Comparison of ENCODE assay signal across 8 cellular contexts in the genomic region with DNA sequence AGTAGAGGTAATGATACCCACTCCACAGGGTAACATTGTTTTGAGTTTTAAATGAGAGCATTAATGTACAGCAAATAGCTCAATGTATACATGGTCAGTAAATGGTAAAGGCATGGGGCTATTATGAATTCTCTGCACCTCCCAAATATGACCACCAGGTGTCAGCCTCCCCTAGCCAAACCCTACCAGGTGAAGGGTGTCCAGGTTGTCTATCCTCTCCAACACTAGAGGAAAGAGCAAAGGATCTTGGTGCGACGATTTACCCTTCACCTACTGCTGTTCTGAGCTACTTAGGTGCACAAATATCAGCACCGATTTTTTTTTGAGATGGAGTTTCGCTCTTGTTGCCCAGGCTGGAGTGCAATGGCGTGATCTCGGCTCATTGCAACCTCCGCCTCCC. TPM values are rescaled to one million over a fixed set of nuclear protein-coding genes. Genes with fewer than 3 reads are reported as not detected.
DNase-seq lines count a peak whose midpoint lies in the region; ATAC-seq and TF ChIP-seq lines count a peak whose summit lies in the region.

No MANE protein-coding gene starts in this region.

- no peaks in the 10 kb centered on the region for H3K9me1 ChIP-seq in IMR-90 (ENCODE audit: insufficient read depth, low read length)

- POLR2A ChIA-PET in IMR-90 (lab: Charles Lee; ENCODE audit: unreplicated experiment): no interaction called here

- H2AK5ac ChIP-seq in IMR-90 (ENCODE audit: low read depth, low read length): no peak overlapping the region

- no peak overlapping the region for H2BK5ac ChIP-seq in IMR-90 (ENCODE audit: low read depth, low read length, poor library complexity, severe bottlenecking)

- H2BK20ac ChIP-seq in IMR-90 (ENCODE audit: low read depth, low read length): no peak overlapping the region

- H3K9ac ChIP-seq in IMR-90 (ENCODE audit: low read depth, low read length) (no peak overlapping the region), OCI-LY3 (ENCODE audit: low read length) (no peak overlapping the region)

- H3K4me2 ChIP-seq in IMR-90 (ENCODE audit: low read depth, low read length): no peak overlapping the region
- peak overlapping the region; percentile 54 for H3K4me2 ChIP-seq in OCI-LY3 (ENCODE audit: low read length)

- peak; percentile 85 for TF ChIP-seq RAD21 in IMR-90 (IDR thresholded peaks at IDR 0.05; ENCODE audit: low read length)

- WGBS in IMR-90 (ENCODE audit: extremely low coverage in 2 of 2, insufficient read length in 1 of 2), 2 experiments: no CpG with 5 or more reads among the region's 7 CpGs

- H3K79me1 ChIP-seq in IMR-90 (ENCODE audit: low read depth in 1 of 2, low read length in 2 of 2): no peaks in the 10 kb centered on the region

- TF ChIP-seq POLR2A in IMR-90 (IDR thresholded peaks at IDR 0.05; ENCODE audit: low read depth, low read length): no peak

- dilution Hi-C loops in IMR-90 (cut with HindIII; ENCODE audit: low sequenced_read_pairs, unreplicated experiment): no loop called here

- BruUV-seq in IMR-90 (replicated peaks; lab: Mats Ljungman, UMichigan): no TSS peak

- no peak overlapping the region for H4K8ac ChIP-seq in IMR-90 (ENCODE audit: low read depth in 2 of 2, low read length in 2 of 2)

- no peaks in the 10 kb centered on the region for H3K27me3 ChIP-seq in IMR-90 (ENCODE audit: control insufficient read depth, insufficient read depth, low read length)
- H3K27me3 ChIP-seq in OCI-LY3 (ENCODE audit: low read depth, low read length): peaks cover 16% of the 10 kb centered on the region

- ATAC-seq in GM21529 (IDR thresholded peaks at IDR 0.05; ENCODE audit: unreplicated experiment) (peak; percentile 83), IMR-90 (ENCODE audit: low read depth) (peak; percentile 89)

- no peaks in the 10 kb centered on the region for H3K36me3 ChIP-seq in IMR-90 (ENCODE audit: control insufficient read depth, insufficient read depth, low read length)
- H3K36me3 ChIP-seq in OCI-LY3 (replicated peaks; ENCODE audit: low read depth, low read length): no peaks in the 10 kb centered on the region

- H4K5ac ChIP-seq in IMR-90 (ENCODE audit: low read depth, low read length): no peak overlapping the region

- H3K27ac ChIP-seq in IMR-90 (ENCODE audit: insufficient read depth, low read length) (no peak overlapping the region), OCI-LY3 (ENCODE audit: low read length) (no peak overlapping the region)

- H2BK15ac ChIP-seq in IMR-90 (ENCODE audit: low read depth, low read length): no peak overlapping the region

- DNase-seq in DMS79 (lab: John Stamatoyannopoulos, UW) (peak; percentile 14), IMR-90 (peak; percentile 39), fibroblast of pulmonary artery (ENCODE audit: low read depth) (peak; percentile 58), nucleus accumbens (lab: John Stamatoyannopoulos, UW) (peak in 34 of 56 donors; percentile 0 to 48 (median 6)), ureter (ENCODE audit: low spot score) (peak; percentile 66)
- DNase-seq in activated T-cell treated with anti-CD3 and anti-CD28 coated beads, Interleukin-2, amount 50 U/mL, for 1 hour: peak; percentile 51

- no peak overlapping the region for H4K91ac ChIP-seq in IMR-90 (ENCODE audit: insufficient read depth, low read depth, low read length)

- peak; percentile 68 for TF ChIP-seq CTCF in IMR-90 (conservative IDR thresholded peaks at IDR 0.05; ENCODE audit: low read depth, low read length)
- TF ChIP-seq CTCF in OCI-LY3 (IDR thresholded peaks at IDR 0.05; ENCODE audit: low read depth, low read length): peak; percentile 71
- TF ChIP-seq CTCF in fibroblast of pulmonary artery (IDR thresholded peaks at IDR 0.05; ENCODE audit: low read length, missing control alignments): peak; percentile 69

- H3K18ac ChIP-seq in IMR-90 (ENCODE audit: low read depth, low read length): no peak overlapping the region

- H3K14ac ChIP-seq in IMR-90 (replicated peaks; ENCODE audit: low read depth, low read length): no peak overlapping the region

- H3K79me2 ChIP-seq in OCI-LY3 (ENCODE audit: low read length): no peaks in the 10 kb centered on the region

- H3K56ac ChIP-seq in IMR-90 (ENCODE audit: extremely low read depth, insufficient read depth, low read length): no peak overlapping the region

- H3K9me3 ChIP-seq in IMR-90 (ENCODE audit: control insufficient read depth, insufficient read depth, low read length) (no peaks in the 10 kb centered on the region), OCI-LY3 (ENCODE audit: insufficient read depth, low read length) (no peaks in the 10 kb centered on the region)

- H2AFZ ChIP-seq in IMR-90 (replicated peaks; ENCODE audit: low read length, poor library complexity) (no peak overlapping the region), OCI-LY3 (ENCODE audit: low read depth, low read length) (no peak overlapping the region)

- CTCF ChIA-PET in IMR-90 (lab: Yijun Ruan, JAX): interaction anchor here (0.6 to 1.6 kb wide), 9 partner anchors 9 to 531 kb away, joined by 3 to 6 read pairs (median 4); no protein-coding TSS in a partner anchor

- no peak overlapping the region for H3K4me3 ChIP-seq in IMR-90 (ENCODE audit: insufficient read depth, low read depth, low read length)
- H3K4me3 ChIP-seq in OCI-LY3 (ENCODE audit: low read length): no peak overlapping the region
- no peak overlapping the region for H3K4me3 ChIP-seq in fibroblast of pulmonary artery (replicated peaks; ENCODE audit: low read depth, low read length)

- H3K23ac ChIP-seq in IMR-90 (ENCODE audit: low read depth, low read length): no peak overlapping the region

- intact Hi-C loops in IMR-90 (cut with micrococcal nuclease): loop anchor here (1.0 to 2.0 kb wide), 3 partner anchors 45 to 185 kb away; no protein-coding TSS in a partner anchor

- in situ Hi-C loops in IMR-90 (cut with MboI; ENCODE audit: low sequenced_read_pairs): no loop called here

- H2BK120ac ChIP-seq in IMR-90 (ENCODE audit: low read depth, low read length): no peak overlapping the region

- no peak overlapping the region for H3K4ac ChIP-seq in IMR-90 (ENCODE audit: low read depth, low read length)

- H3K4me1 ChIP-seq in IMR-90 (ENCODE audit: control insufficient read depth, insufficient read depth, low read length) (no peaks in the 10 kb centered on the region), OCI-LY3 (ENCODE audit: low read length) (peaks cover 7% of the 10 kb centered on the region)

- no peak overlapping the region for H2AK9ac ChIP-seq in IMR-90 (replicated peaks; ENCODE audit: low read depth, low read length, poor library complexity)

- H4K20me1 ChIP-seq in IMR-90 (ENCODE audit: insufficient read depth, low read length) (no peaks in the 10 kb centered on the region), OCI-LY3 (ENCODE audit: insufficient read depth, low read length) (no peaks in the 10 kb centered on the region)

TF ChIP-seq in IMR-90, 13 proteins besides CTCF, POLR2A, EP300 and RAD21:
- TF ChIP-seq, protein P1, sequence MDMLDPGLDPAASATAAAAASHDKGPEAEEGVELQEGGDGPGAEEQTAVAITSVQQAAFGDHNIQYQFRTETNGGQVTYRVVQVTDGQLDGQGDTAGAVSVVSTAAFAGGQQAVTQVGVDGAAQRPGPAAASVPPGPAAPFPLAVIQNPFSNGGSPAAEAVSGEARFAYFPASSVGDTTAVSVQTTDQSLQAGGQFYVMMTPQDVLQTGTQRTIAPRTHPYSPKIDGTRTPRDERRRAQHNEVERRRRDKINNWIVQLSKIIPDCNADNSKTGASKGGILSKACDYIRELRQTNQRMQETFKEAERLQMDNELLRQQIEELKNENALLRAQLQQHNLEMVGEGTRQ (IDR thresholded peaks at IDR 0.05; ENCODE audit: low read depth, low read length): no peak
- TF ChIP-seq SMC3 (IDR thresholded peaks at IDR 0.05; ENCODE audit: low read depth, low read length): peak; percentile 61

RNA-seq across cellular contexts. Expression of a gene that starts 26.5 kb away (rescaled TPM):
- 17.4 and 30.0 TPM in 2 replicates for total RNA-seq in IMR-90 (2012; rRNA removed)
- polyA plus RNA-seq in IMR-90 (2012; rRNA removed): 8.1 and 8.9 TPM in 2 replicates
- polyA plus RNA-seq in IMR-90 (2012; cell fraction: cytosol; rRNA removed): 3.2 and 5.2 TPM in 2 replicates
- 3.6 and 14.6 TPM in 2 replicates for polyA plus RNA-seq in IMR-90 (2012; cell fraction: nucleus; rRNA removed; ENCODE audit: low replicate concordance)
- 66.6 TPM for total RNA-seq in ureter

Comparison
In these comparisons a context has a peak if more than half of its experiments do, and no peak if none do; other contexts are left out.
1. DNase-seq: peak in every context shown above with its lines; median percentile 66 in ureter; 58 in fibroblast of pulmonary artery; 51 in activated T-cell treated with anti-CD3 and anti-CD28 coated beads, Interleukin-2, amount 50 U/mL, for 1 hour; 39 in IMR-90; 14 in DMS79; 6 in nucleus accumbens.